Comparison of ENCODE assay signal across 10 cellular contexts in the genomic region with DNA sequence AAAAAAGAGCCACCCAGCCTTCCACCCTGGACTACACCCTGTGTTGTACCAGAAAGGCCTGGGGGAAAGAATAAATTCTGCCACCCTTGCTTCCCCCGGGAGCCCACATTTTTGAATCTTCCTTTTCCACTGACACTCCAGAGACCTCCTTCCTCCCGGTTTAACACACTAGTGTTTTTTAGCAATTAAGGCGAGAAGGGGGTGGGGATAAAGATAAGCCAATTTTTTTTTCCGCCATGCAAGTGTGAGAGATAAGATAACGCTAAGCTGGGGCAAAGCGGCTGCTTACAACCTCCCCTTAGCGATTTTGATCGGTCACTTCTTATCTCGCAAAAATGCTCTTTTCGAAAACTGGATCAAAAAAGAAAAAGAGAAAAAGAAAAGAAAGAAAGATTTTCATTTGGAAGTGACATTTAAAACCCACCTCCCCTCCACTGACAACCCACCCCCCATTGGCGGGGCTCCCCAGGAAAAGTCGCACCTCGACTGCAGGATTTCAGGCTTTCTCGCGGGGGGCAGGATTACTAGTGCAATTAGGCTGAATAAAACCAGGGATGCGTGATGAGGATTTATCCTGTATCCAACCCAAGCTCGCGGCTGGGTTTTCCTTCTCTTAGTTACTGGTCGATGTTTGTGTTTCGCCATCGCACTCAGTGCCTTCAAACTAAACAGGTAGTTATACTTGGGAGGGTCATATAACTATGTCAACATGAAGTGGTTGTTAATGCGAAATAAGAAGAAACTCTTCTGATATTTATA. TPM values are rescaled to one million over a fixed set of nuclear protein-coding genes. Genes with fewer than 3 reads are reported as not detected.
DNase-seq lines count a peak whose midpoint lies in the region; ATAC-seq and TF ChIP-seq lines count a peak whose summit lies in the region.
"Had no signal": no experiment of that assay in that cellular context is flagged by ENCODE, and none has a peak within 500 bp of the region (broad histone marks: within the 10 kb centered on the region; RNA-seq: fewer than 3 reads in every experiment).

No MANE protein-coding gene starts in this region.

- no peaks in the 10 kb centered on the region for H3K27me3 Mint-ChIP-seq in CD4-positive, alpha-beta memory T cell
- H3K27me3 Mint-ChIP-seq in activated T-helper 1 cell treated with anti-CD3 and anti-CD28 coated beads, Interleukin-12 subunit alpha, Interleukin-12 subunit beta, Interleukin-2, Interleukin-4 antibody, amounts not matched to agents 30 ng/mL and 10 ng/mL and 1 ng/mL, durations not matched to agents 14 hours and 24 hours and 36 hours (ENCODE audit: insufficient read depth), result peaks cover 3% of the 10 kb centered on the region

- CTCF ChIA-PET in CD4-positive, alpha-beta memory T cell (lab: Charles Lee; ENCODE audit: partially characterized antibody), result no interaction called here
- CTCF ChIA-PET in HCT116 (lab: Charles Lee), result no interaction called here

- TSS peak; percentile 61 for BruUV-seq in HCT116 (replicated peaks; lab: Mats Ljungman, UMichigan)

- RAD21 ChIA-PET in HCT116 (lab: Charles Lee; ENCODE audit: low non-redundant PET in 1 of 2, low total read pairs in 2 of 2, uncharacterized antibody in 2 of 2, unreplicated experiment in 2 of 2), result no interaction called here

- no peak for ATAC-seq in HCT116
- no peak for ATAC-seq in GM19395 (IDR thresholded peaks at IDR 0.05; ENCODE audit: unreplicated experiment)

- peaks cover 30% of the 10 kb centered on the region for H3K4me1 ChIP-seq in CD4-positive, alpha-beta memory T cell (ENCODE audit: insufficient read depth, low read length)
- peaks cover 34 to 66% of the 10 kb centered on the region in 2 experiments for H3K4me1 ChIP-seq in HCT116 (ENCODE audit: control insufficient read depth in 1 of 2, insufficient read depth in 2 of 2, low read length in 2 of 2)

- POLR2A ChIA-PET in CD4-positive, alpha-beta memory T cell (lab: Charles Lee; ENCODE audit: partially characterized antibody), result interaction anchor here (0.9 to 14.3 kb wide), 8 partner anchors 6 to 179 kb away, joined by 3 to 323 read pairs (median 6); a partner anchor contains a TSS
- POLR2A ChIA-PET in HCT116 (lab: Charles Lee), result no interaction called here

- TF ChIP-seq EP300 in neural cell (conservative IDR thresholded peaks at IDR 0.05; ENCODE audit: poor library complexity, severe bottlenecking), result no peak

- no peak for TF ChIP-seq CTCF in HCT116 (IDR thresholded peaks at IDR 0.05 in 2 of 3, conservative IDR thresholded peaks at IDR 0.05 in 1 of 3; ENCODE audit: borderline replicate concordance in 1 of 3, insufficient read depth in 1 of 3, low read depth in 2 of 3, low read length in 2 of 3)
- TF ChIP-seq CTCF in neural cell (IDR thresholded peaks at IDR 0.05; ENCODE audit: poor library complexity, severe bottlenecking), result no peak

- no peak for TF ChIP-seq POLR2A in HCT116 (IDR thresholded peaks at IDR 0.05; ENCODE audit: borderline replicate concordance, extremely low read depth, insufficient read depth, insufficient read length)

- no peak overlapping the region for H3K4me3 ChIP-seq in CD4-positive, alpha-beta memory T cell (ENCODE audit: low read length in 2 of 2)
- no peak overlapping the region for H3K4me3 ChIP-seq in HCT116 (replicated peaks in 1 of 2; ENCODE audit: low read depth in 1 of 2, low read length in 2 of 2)
- peak overlapping the region; percentile 66 for H3K4me3 ChIP-seq in neural cell (ENCODE audit: low read length)
- H3K4me3 ChIP-seq: mucosa of descending colon had no signal

- no peaks in the 10 kb centered on the region for H3K9me3 ChIP-seq in CD4-positive, alpha-beta memory T cell (ENCODE audit: control insufficient read depth in 1 of 2, low read length in 2 of 2)
- H3K9me3 ChIP-seq in HCT116 (ENCODE audit: control insufficient read depth in 1 of 2, insufficient read depth in 1 of 2, low read depth in 1 of 2, low read length in 2 of 2) (no peaks in the 10 kb centered on the region), neural cell (ENCODE audit: low read length) (no peaks in the 10 kb centered on the region)
- H3K9me3 ChIP-seq: mucosa of descending colon had no signal

- H4K20me1 ChIP-seq in HCT116 (ENCODE audit: insufficient read depth), result no peaks in the 10 kb centered on the region
- no peaks in the 10 kb centered on the region for H4K20me1 ChIP-seq in neural cell (ENCODE audit: insufficient read depth)

- H3K9ac ChIP-seq in HCT116 (ENCODE audit: low read length) (peak overlapping the region; percentile 82), neural cell (ENCODE audit: low read length) (no peak overlapping the region)

- no peaks in the 10 kb centered on the region for H3K9me2 ChIP-seq in HCT116 (ENCODE audit: insufficient read depth)
- no peaks in the 10 kb centered on the region for H3K9me2 ChIP-seq in neural cell (ENCODE audit: insufficient read depth, low read length)

- H3K27me3 ChIP-seq in CD4-positive, alpha-beta memory T cell (ENCODE audit: insufficient read depth, low read length), result no peaks in the 10 kb centered on the region
- H3K27me3 ChIP-seq in HCT116 (ENCODE audit: insufficient read depth, low read length), result no peaks in the 10 kb centered on the region
- H3K27me3 ChIP-seq in neural cell (ENCODE audit: insufficient read depth, low read depth, low read length), result no peaks in the 10 kb centered on the region

- peaks cover 60% of the 10 kb centered on the region for H3K79me2 ChIP-seq in HCT116 (ENCODE audit: insufficient read depth, low read length)
- no peaks in the 10 kb centered on the region for H3K79me2 ChIP-seq in neural cell (replicated peaks; ENCODE audit: insufficient read depth, low read length)

- no peaks in the 10 kb centered on the region for H3K36me3 ChIP-seq in CD4-positive, alpha-beta memory T cell (ENCODE audit: insufficient read depth, low read length)
- H3K36me3 ChIP-seq in HCT116 (ENCODE audit: control insufficient read depth in 1 of 2, insufficient read depth in 2 of 2, low read length in 2 of 2) (no peaks in the 10 kb centered on the region), neural cell (ENCODE audit: insufficient read depth, low read length) (no peaks in the 10 kb centered on the region)

- peak overlapping the region in 7 of 8 donors; percentile 28 to 69 (median 62) for H3K4me3 Mint-ChIP-seq in CD4-positive, alpha-beta memory T cell
- H3K4me3 Mint-ChIP-seq in activated T-helper 1 cell treated with anti-CD3 and anti-CD28 coated beads, Interleukin-12 subunit alpha, Interleukin-12 subunit beta, Interleukin-2, Interleukin-4 antibody, amounts not matched to agents 30 ng/mL and 10 ng/mL and 1 ng/mL, durations not matched to agents 14 hours and 24 hours and 36 hours, result peak overlapping the region; percentile 47

- H3K36me3 Mint-ChIP-seq in CD4-positive, alpha-beta memory T cell, result peaks cover 0 to 3% of the 10 kb centered on the region in 2 donors
- H3K36me3 Mint-ChIP-seq in activated T-helper 1 cell treated with anti-CD3 and anti-CD28 coated beads, Interleukin-12 subunit alpha, Interleukin-12 subunit beta, Interleukin-2, Interleukin-4 antibody, amounts not matched to agents 30 ng/mL and 10 ng/mL and 1 ng/mL, durations not matched to agents 14 hours and 24 hours and 36 hours (ENCODE audit: low read depth), result no peaks in the 10 kb centered on the region

- H3K27ac Mint-ChIP-seq in CD4-positive, alpha-beta memory T cell, result peak overlapping the region in 1 of 7 donors; percentile 13
- H3K27ac Mint-ChIP-seq in activated T-helper 1 cell treated with anti-CD3 and anti-CD28 coated beads, Interleukin-12 subunit alpha, Interleukin-12 subunit beta, Interleukin-2, Interleukin-4 antibody, amounts not matched to agents 30 ng/mL and 10 ng/mL and 1 ng/mL, durations not matched to agents 14 hours and 24 hours and 36 hours, result no peak overlapping the region

- TF ChIP-seq RAD21 in HCT116 (IDR thresholded peaks at IDR 0.05; ENCODE audit: low read depth) (no peak), neural cell (conservative IDR thresholded peaks at IDR 0.05) (no peak)

- H2AFZ ChIP-seq in HCT116 (ENCODE audit: low read depth, low read length, poor library complexity, severe bottlenecking) (no peak overlapping the region), neural cell (ENCODE audit: low read depth, low read length) (no peak overlapping the region)

- peaks cover 0 to 13% (median 0%) of the 10 kb centered on the region in 8 donors for H3K9me3 Mint-ChIP-seq in CD4-positive, alpha-beta memory T cell
- no peaks in the 10 kb centered on the region for H3K9me3 Mint-ChIP-seq in activated T-helper 1 cell treated with anti-CD3 and anti-CD28 coated beads, Interleukin-12 subunit alpha, Interleukin-12 subunit beta, Interleukin-2, Interleukin-4 antibody, amounts not matched to agents 30 ng/mL and 10 ng/mL and 1 ng/mL, durations not matched to agents 14 hours and 24 hours and 36 hours

- peak overlapping the region; percentile 83 for H3K4me2 ChIP-seq in HCT116 (ENCODE audit: low read length)
- no peak overlapping the region for H3K4me2 ChIP-seq in neural cell (ENCODE audit: low read length)

- intact Hi-C loops in CD4-positive, alpha-beta memory T cell (cut with micrococcal nuclease), result no loop called here
- intact Hi-C loops in HCT116 (cut with micrococcal nuclease), result no loop called here
- intact Hi-C loops in activated T-helper 1 cell treated with anti-CD3 and anti-CD28 coated beads, Interleukin-12 subunit alpha, Interleukin-12 subunit beta, Interleukin-2, Interleukin-4 antibody, amounts not matched to agents 30 ng/mL and 10 ng/mL and 1 ng/mL, durations not matched to agents 14 hours and 24 hours and 36 hours (cut with micrococcal nuclease), result no loop called here

- H3K27ac ChIP-seq in CD4-positive, alpha-beta memory T cell (ENCODE audit: low read depth, low read length), result no peak overlapping the region
- H3K27ac ChIP-seq in HCT116 (ENCODE audit: low read depth, low read length) (peak overlapping the region; percentile 99; the same call in 1 of the 2 replicates), neural cell (ENCODE audit: low read length) (no peak overlapping the region)

- peaks cover 3 to 27% (median 14%) of the 10 kb centered on the region in 4 donors for H3K4me1 Mint-ChIP-seq in CD4-positive, alpha-beta memory T cell
- peaks cover 6% of the 10 kb centered on the region for H3K4me1 Mint-ChIP-seq in activated T-helper 1 cell treated with anti-CD3 and anti-CD28 coated beads, Interleukin-12 subunit alpha, Interleukin-12 subunit beta, Interleukin-2, Interleukin-4 antibody, amounts not matched to agents 30 ng/mL and 10 ng/mL and 1 ng/mL, durations not matched to agents 14 hours and 24 hours and 36 hours (ENCODE audit: low read depth)

- no peaks in the 10 kb centered on the region for H3F3A ChIP-seq in neural cell (ENCODE audit: insufficient read depth, low read length, poor library complexity, severe bottlenecking)

- no peak for DNase-seq in CD4-positive, alpha-beta memory T cell
- DNase-seq in HCT116 (ENCODE audit: low read depth, low spot score) (no peak), GM19238 (ENCODE audit: insufficient read length, low spot score) (no peak), hypothalamus (lab: John Stamatoyannopoulos, UW) (no peak), cerebellar cortex (ENCODE audit: low spot score) (no peak)
- DNase-seq in activated T-helper 1 cell treated with anti-CD3 and anti-CD28 coated beads, Interleukin-12 subunit alpha, Interleukin-12 subunit beta, Interleukin-2, Interleukin-4 antibody, amounts not matched to agents 30 ng/mL and 10 ng/mL and 1 ng/mL, durations not matched to agents 14 hours and 24 hours and 36 hours (ENCODE audit: low spot score), result no peak
- DNase-seq: activated T-cell treated with anti-CD3 and anti-CD28 coated beads, Interleukin-2, amount 50 U/mL, for 1 hour had no signal

RNA-seq across cellular contexts. Expression of a gene that starts 6.0 kb away (rescaled TPM):
- total RNA-seq in CD4-positive, alpha-beta memory T cell, result 10 to 100 TPM; 47.1 to 48.7 TPM
- polyA plus RNA-seq in CD4-positive, alpha-beta memory T cell, result 1 to 10 TPM; 1.9 to 7.0 TPM
- 35.1 TPM for total RNA-seq in HCT116 (2021; ENCODE audit: unreplicated experiment)
- polyA plus RNA-seq in HCT116 (2012), result 12.3 and 14.5 TPM in 2 replicates
- 65.2 and 72.0 TPM in 2 replicates for total RNA-seq in activated T-helper 1 cell treated with anti-CD3 and anti-CD28 coated beads, Interleukin-12 subunit alpha, Interleukin-12 subunit beta, Interleukin-2, Interleukin-4 antibody, amounts not matched to agents 30 ng/mL and 10 ng/mL and 1 ng/mL, durations not matched to agents 14 hours and 24 hours and 36 hours
- 18.0 and 23.7 TPM in 2 replicates for polyA plus RNA-seq in neural cell
- polyA minus RNA-seq in neural cell, result 49.7 and 72.6 TPM in 2 replicates
